1 cellular context compared by ENCODE assay signal in the genomic region with DNA sequence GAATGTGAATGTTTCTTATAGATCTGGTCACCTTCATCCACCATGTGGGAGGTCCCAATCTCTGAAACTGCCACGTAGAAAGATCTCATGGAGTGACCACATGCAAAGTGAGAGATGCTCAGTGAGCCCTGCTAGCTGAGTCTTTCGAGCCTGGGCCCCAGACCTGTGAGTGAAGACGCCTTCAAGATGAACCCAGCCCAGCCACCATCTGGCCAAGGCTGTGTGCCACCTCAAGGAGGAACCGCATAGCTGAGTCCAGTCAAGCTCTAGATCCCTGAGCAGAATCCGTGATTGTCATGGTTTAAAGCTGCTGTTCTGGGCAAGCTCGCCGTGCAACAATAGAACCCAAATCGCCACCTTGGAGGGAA.
TF ChIP-seq lines count a peak whose summit lies in the region.

No MANE protein-coding gene starts in this region.

TF ChIP-seq in GM12878, 131 proteins besides CTCF, POLR2A, EP300 and RAD21 (continued from another document):
- TF ChIP-seq, protein P1, sequence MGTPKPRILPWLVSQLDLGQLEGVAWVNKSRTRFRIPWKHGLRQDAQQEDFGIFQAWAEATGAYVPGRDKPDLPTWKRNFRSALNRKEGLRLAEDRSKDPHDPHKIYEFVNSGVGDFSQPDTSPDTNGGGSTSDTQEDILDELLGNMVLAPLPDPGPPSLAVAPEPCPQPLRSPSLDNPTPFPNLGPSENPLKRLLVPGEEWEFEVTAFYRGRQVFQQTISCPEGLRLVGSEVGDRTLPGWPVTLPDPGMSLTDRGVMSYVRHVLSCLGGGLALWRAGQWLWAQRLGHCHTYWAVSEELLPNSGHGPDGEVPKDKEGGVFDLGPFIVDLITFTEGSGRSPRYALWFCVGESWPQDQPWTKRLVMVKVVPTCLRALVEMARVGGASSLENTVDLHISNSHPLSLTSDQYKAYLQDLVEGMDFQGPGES (IDR thresholded peaks at IDR 0.05) = no peak
- TF ChIP-seq, protein P2, sequence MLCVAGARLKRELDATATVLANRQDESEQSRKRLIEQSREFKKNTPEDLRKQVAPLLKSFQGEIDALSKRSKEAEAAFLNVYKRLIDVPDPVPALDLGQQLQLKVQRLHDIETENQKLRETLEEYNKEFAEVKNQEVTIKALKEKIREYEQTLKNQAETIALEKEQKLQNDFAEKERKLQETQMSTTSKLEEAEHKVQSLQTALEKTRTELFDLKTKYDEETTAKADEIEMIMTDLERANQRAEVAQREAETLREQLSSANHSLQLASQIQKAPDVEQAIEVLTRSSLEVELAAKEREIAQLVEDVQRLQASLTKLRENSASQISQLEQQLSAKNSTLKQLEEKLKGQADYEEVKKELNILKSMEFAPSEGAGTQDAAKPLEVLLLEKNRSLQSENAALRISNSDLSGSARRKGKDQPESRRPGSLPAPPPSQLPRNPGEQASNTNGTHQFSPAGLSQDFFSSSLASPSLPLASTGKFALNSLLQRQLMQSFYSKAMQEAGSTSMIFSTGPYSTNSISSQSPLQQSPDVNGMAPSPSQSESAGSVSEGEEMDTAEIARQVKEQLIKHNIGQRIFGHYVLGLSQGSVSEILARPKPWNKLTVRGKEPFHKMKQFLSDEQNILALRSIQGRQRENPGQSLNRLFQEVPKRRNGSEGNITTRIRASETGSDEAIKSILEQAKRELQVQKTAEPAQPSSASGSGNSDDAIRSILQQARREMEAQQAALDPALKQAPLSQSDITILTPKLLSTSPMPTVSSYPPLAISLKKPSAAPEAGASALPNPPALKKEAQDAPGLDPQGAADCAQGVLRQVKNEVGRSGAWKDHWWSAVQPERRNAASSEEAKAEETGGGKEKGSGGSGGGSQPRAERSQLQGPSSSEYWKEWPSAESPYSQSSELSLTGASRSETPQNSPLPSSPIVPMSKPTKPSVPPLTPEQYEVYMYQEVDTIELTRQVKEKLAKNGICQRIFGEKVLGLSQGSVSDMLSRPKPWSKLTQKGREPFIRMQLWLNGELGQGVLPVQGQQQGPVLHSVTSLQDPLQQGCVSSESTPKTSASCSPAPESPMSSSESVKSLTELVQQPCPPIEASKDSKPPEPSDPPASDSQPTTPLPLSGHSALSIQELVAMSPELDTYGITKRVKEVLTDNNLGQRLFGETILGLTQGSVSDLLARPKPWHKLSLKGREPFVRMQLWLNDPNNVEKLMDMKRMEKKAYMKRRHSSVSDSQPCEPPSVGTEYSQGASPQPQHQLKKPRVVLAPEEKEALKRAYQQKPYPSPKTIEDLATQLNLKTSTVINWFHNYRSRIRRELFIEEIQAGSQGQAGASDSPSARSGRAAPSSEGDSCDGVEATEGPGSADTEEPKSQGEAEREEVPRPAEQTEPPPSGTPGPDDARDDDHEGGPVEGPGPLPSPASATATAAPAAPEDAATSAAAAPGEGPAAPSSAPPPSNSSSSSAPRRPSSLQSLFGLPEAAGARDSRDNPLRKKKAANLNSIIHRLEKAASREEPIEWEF (IDR thresholded peaks at IDR 0.05; ENCODE audit: insufficient replicate concordance, low read depth, low read length) = no peak
- TF ChIP-seq, protein P3, sequence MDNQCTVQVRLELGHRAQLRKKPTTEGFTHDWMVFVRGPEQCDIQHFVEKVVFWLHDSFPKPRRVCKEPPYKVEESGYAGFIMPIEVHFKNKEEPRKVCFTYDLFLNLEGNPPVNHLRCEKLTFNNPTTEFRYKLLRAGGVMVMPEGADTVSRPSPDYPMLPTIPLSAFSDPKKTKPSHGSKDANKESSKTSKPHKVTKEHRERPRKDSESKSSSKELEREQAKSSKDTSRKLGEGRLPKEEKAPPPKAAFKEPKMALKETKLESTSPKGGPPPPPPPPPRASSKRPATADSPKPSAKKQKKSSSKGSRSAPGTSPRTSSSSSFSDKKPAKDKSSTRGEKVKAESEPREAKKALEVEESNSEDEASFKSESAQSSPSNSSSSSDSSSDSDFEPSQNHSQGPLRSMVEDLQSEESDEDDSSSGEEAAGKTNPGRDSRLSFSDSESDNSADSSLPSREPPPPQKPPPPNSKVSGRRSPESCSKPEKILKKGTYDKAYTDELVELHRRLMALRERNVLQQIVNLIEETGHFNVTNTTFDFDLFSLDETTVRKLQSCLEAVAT (IDR thresholded peaks at IDR 0.05) = no peak
